ENCODE assay signal across 1 cellular context in the genomic region with DNA sequence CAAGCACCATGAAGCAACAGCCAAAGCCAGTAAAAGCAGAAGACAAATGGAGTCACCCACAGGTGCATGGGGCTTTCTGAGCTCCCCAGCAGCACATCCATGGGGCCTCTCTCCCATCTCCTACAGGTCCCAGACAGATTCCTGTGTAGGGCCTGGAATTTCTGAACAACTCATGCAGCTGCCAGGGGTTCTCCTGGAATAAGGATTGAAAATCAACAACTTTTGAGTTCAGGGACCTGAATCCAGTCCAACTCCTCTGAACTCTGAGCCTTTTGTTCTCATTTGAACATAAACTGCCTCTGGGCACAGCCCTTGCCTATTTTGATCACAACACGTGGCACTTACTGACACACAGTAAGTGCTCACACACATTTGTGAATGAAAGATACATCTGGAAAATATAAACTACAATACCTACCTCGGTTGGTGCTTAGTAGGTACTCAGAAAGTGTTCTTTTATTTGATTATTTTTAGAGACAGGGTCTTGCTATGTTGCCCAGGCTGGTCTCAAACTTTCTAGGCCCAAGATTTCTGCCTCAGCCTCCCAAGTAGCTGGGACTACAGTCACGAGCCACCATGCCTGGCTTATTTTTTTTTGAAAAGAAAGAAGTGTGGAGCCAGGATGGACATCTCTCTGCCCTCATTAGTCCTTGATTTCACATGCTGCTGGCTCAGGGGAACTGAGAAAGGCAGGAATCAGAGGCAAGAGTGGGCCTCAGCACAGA.
TF ChIP-seq lines count a peak whose summit lies in the region.

No MANE protein-coding gene starts in this region.

TF ChIP-seq in endothelial cell of umbilical vein, 7 proteins besides CTCF, POLR2A, EP300 and RAD21:
- no peak for TF ChIP-seq FOS (IDR thresholded peaks at IDR 0.05; ENCODE audit: borderline replicate concordance, insufficient read depth, low read length)
- TF ChIP-seq EZH2 (IDR thresholded peaks at IDR 0.05; ENCODE audit: borderline replicate concordance, low read depth, low read length, severe bottlenecking): no peak
